In the genomic region with DNA sequence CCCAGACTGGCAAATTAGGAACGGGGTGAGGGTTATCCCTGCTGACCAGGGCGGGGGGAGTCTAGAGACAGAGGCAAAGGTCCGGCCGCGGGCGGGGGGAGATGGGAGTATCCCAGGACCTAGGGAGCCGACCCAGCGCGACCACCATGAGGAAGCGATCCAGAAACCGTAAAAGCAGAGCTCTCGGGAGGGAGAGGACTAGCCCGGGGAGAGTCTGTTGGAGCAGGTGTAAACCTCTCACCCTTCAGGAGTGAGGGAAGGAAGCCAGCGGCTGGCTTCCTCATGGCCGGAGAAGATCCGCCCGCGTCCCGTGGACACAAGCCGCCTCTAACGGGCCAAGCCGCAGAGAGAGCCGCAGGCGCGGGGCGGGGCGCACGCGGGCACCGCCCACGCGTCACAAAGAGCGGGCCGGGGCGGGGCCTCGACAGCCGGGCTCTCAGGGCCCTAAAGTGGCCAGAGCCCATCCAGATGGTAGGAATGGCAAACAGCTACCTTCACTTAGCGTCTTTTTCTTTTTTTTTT, we compare ENCODE assay signal across 8 cellular contexts. TPM values are rescaled to one million over a fixed set of nuclear protein-coding genes. Genes with fewer than 3 reads are reported as not detected.
A peak's percentile ranks its signal among the peaks of the same experiment; 100 is the strongest.
DNase-seq lines count a peak whose midpoint lies in the region; ATAC-seq and TF ChIP-seq lines count a peak whose summit lies in the region.

A gene (minus strand): TSS at position 350 of the 522 bp plus-strand sequence. CDS start 66 bp downstream, at position 284.

- peaks cover 16% of the 10 kb centered on the region for H3K36me3 Mint-ChIP-seq in activated naive CD4-positive, alpha-beta T cell treated with anti-CD3 and anti-CD28 coated beads, Interleukin-2, amount 50 U/mL, for 24 hours
- peaks cover 27% of the 10 kb centered on the region for H3K36me3 Mint-ChIP-seq in glutamatergic neuron (ENCODE audit: unreplicated experiment)

- peaks cover 4% of the 10 kb centered on the region for H3K9me3 Mint-ChIP-seq in activated naive CD4-positive, alpha-beta T cell treated with anti-CD3 and anti-CD28 coated beads, Interleukin-2, amount 50 U/mL, for 24 hours
- peaks cover 8% of the 10 kb centered on the region for H3K9me3 Mint-ChIP-seq in glutamatergic neuron (ENCODE audit: unreplicated experiment)

- H3K4me3 Mint-ChIP-seq in activated naive CD4-positive, alpha-beta T cell treated with anti-CD3 and anti-CD28 coated beads, Interleukin-2, amount 50 U/mL, for 24 hours, result peak within 1 kb of the TSS; percentile 81
- peak within 1 kb of the TSS; percentile 88 for H3K4me3 Mint-ChIP-seq in glutamatergic neuron (ENCODE audit: unreplicated experiment)

- ATAC-seq in HG03280 (IDR thresholded peaks at IDR 0.05; ENCODE audit: unreplicated experiment) (peak; percentile 75), GM21360 (IDR thresholded peaks at IDR 0.05; ENCODE audit: unreplicated experiment) (no peak), HG03159 (IDR thresholded peaks at IDR 0.05; ENCODE audit: unreplicated experiment) (no peak)

- no peak for TF ChIP-seq CTCF in glutamatergic neuron (IDR thresholded peaks at IDR 0.05; ENCODE audit: partially characterized antibody, unreplicated experiment)

- no peak within 1 kb of the TSS for H3K27ac Mint-ChIP-seq in activated naive CD4-positive, alpha-beta T cell treated with anti-CD3 and anti-CD28 coated beads, Interleukin-2, amount 50 U/mL, for 24 hours
- peak within 1 kb of the TSS; percentile 70 for H3K27ac Mint-ChIP-seq in glutamatergic neuron (ENCODE audit: unreplicated experiment)

- peaks cover 14% of the 10 kb centered on the region for H3K4me1 Mint-ChIP-seq in activated naive CD4-positive, alpha-beta T cell treated with anti-CD3 and anti-CD28 coated beads, Interleukin-2, amount 50 U/mL, for 24 hours
- peaks cover 5% of the 10 kb centered on the region for H3K4me1 Mint-ChIP-seq in glutamatergic neuron (ENCODE audit: low read depth, unreplicated experiment)

- DNase-seq in CD1c-positive myeloid dendritic cell (ENCODE audit: extremely low spot score) (peak; percentile 81), glutamatergic neuron (peak; percentile 79), nucleus accumbens (lab: John Stamatoyannopoulos, UW) (peak in 42 of 56 donors; percentile 12 to 81 (median 40))
- no peak for DNase-seq in stimulated activated naive CD4-positive, alpha-beta T cell treated with Interleukin-2 at 50 U/mL for 16 hours (lab: John Stamatoyannopoulos, UW)

- H3K27me3 Mint-ChIP-seq in activated naive CD4-positive, alpha-beta T cell treated with anti-CD3 and anti-CD28 coated beads, Interleukin-2, amount 50 U/mL, for 24 hours, result no peaks in the 10 kb centered on the region
- peaks cover 6% of the 10 kb centered on the region for H3K27me3 Mint-ChIP-seq in glutamatergic neuron (ENCODE audit: unreplicated experiment)

RNA-seq across cellular contexts. Expression of the gene that starts here (rescaled TPM):
- 2.5 TPM for total RNA-seq in glutamatergic neuron (ENCODE audit: unreplicated experiment)
